Comparison of ENCODE assay signal across 8 cellular contexts in genomic region chr10:5977471-5978370, GRCh38.
A peak's percentile ranks its signal among the peaks of the same experiment; 100 is the strongest.
DNase-seq lines count a peak whose midpoint lies in the region; ATAC-seq and TF ChIP-seq lines count a peak whose summit lies in the region.

TSS of gene IL15RA (minus strand) at chr10:5977543. CDS start at chr10:5977492, 51 bp downstream.

- peak within 1 kb of the TSS; percentile 81 for H3K4me3 ChIP-seq in epithelial cell of esophagus (ENCODE audit: low read length)
- H3K4me3 ChIP-seq in muscle layer of colon (ENCODE audit: low read depth in 1 of 2, low read length in 2 of 2) = peak within 1 kb of the TSS; percentile 77 to 92

- H3K9ac ChIP-seq in muscle layer of colon (ENCODE audit: low read length) = no peak within 1 kb of the TSS

- peak within 1 kb of the TSS; percentile 72 for H3K27ac ChIP-seq in muscle layer of colon (ENCODE audit: low read depth, low read length)

- no peaks in the 10 kb centered on the region for H3K36me3 ChIP-seq in muscle layer of colon (ENCODE audit: insufficient read depth, low read length)

- DNase-seq in SIG-M5 treated with dmso at 0.1 percent for 504 hours (lab: John Stamatoyannopoulos, UW; ENCODE audit: unreplicated experiment) (peak; percentile 48), SIG-M5 (lab: John Stamatoyannopoulos, UW) (no peak), NCI-H774 (lab: John Stamatoyannopoulos, UW) (peak; percentile 30), epithelial cell of esophagus (ENCODE audit: low read depth) (peak; percentile 68)
- peak; percentile 68 for DNase-seq in activated CD8-positive, alpha-beta memory T cell treated with anti-CD3 and anti-CD28 coated beads, Interleukin-2, amount 50 U/mL, for 24 hours (ENCODE audit: extremely low read depth)
- peak; percentile 82 to 90 for DNase-seq in stimulated activated CD8-positive, alpha-beta memory T cell treated with anti-CD3 and anti-CD28 coated beads, Interleukin-7, amount 100 ng/mL, for 4 hours (ENCODE audit: low read depth in 2 of 2)

- no peaks in the 10 kb centered on the region for H3K27me3 ChIP-seq in muscle layer of colon (ENCODE audit: control insufficient read depth in 1 of 2, insufficient read depth in 2 of 2, low read length in 2 of 2)

- no peaks in the 10 kb centered on the region for H3K9me3 ChIP-seq in muscle layer of colon (ENCODE audit: low read length)

- no peaks in the 10 kb centered on the region for H3K4me1 ChIP-seq in muscle layer of colon (ENCODE audit: insufficient read depth, low read length)

- no peak for TF ChIP-seq CTCF in epithelial cell of esophagus (IDR thresholded peaks at IDR 0.05; ENCODE audit: insufficient read depth, low read depth, low read length, missing control alignments)

- ATAC-seq in HG02943 (IDR thresholded peaks at IDR 0.05; ENCODE audit: low read depth, unreplicated experiment) = peak; percentile 63
